8 cellular contexts compared by ENCODE assay signal in the genomic region with DNA sequence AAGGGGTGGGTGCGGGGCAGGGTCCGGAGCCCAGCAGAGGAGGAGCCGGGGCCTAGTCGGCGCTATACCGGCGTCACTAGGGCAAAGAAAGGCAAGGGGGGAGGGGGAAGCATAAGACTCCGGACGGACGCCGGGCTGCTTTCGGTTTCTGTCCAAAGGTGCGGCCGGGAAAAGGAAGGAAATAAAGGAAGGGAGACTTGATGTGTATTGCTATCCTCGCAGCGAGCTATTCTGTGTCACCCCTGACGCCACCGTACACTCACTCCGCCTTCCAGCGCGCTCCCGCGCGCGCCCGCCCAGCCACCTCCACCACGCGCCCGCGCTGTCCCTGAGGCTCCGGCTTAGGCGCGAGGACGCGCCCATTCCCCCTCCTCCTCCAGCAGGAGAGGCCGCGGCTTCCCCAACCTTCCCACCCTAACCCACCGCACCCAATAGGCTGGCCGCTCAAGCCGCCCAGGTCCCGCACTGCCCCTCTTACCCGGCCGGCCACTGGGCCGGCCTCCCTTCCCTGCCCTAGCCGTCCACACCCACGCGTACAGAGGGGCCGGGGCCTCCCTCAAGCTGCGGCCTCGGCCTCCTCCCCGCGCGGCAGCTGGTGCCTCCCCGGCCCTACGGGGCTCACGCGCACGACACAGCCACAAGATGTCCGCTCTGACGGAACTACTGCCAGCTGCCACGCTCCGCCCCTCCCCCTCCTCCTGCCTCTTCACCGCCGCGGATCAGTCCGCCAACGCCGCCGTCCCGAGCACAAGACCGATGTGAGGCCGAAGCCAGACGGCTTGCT. TPM values are rescaled to one million over a fixed set of nuclear protein-coding genes. Genes with fewer than 3 reads are reported as not detected.
DNase-seq lines count a peak whose midpoint lies in the region; ATAC-seq and TF ChIP-seq lines count a peak whose summit lies in the region.

A gene (minus strand): TSS at position 662 of the 784 bp plus-strand sequence. CDS start 1,043 bp downstream, outside the sequence.

- peak within 1 kb of the TSS; percentile 69 to 86 (median 76) for H3K4me3 ChIP-seq in right lobe of liver

- TF ChIP-seq POLR2A in right lobe of liver (IDR thresholded peaks at IDR 0.05) = peak; percentile 90

- WGBS in right lobe of liver (ENCODE audit: insufficient coverage, low coverage, low lambda C conversion rate, missing lambda C conversion rate) = 0% methylated on average over 33 of the region's 73 CpGs

- H3K36me3 ChIP-seq in right lobe of liver = no peaks in the 10 kb centered on the region

- intact Hi-C loops in right lobe of liver (cut with DNase I) = loop anchor here (5.0 kb wide), 2 partner anchors 40 to 50 kb away; a partner anchor contains a TSS

- H3K9me3 ChIP-seq in right lobe of liver = no peaks in the 10 kb centered on the region

- DNase-seq in C1 segment of cervical spinal cord (lab: John Stamatoyannopoulos, UW) (peak; percentile 85 to 99 (median 97)), NCI-H748 (lab: John Stamatoyannopoulos, UW; ENCODE audit: unreplicated experiment) (peak; percentile 93), dermis microvascular lymphatic vessel endothelial cell (ENCODE audit: low read depth in 2 of 2) (peak; percentile 91 to 97), right lobe of liver (peak; percentile 93 to 95 (median 93))
- peak; percentile 93 to 94 for DNase-seq in activated CD4-positive, alpha-beta T cell treated with anti-CD3 and anti-CD28 coated beads, Interleukin-2, amount 50 U/mL, for 24 hours (ENCODE audit: low read depth in 1 of 2, low spot score in 1 of 2)
- peak; percentile 93 for DNase-seq in stimulated activated CD4-positive, alpha-beta T cell treated with anti-CD3 and anti-CD28 coated beads, Interleukin-4, amount 100 ng/mL, for 4 hours

- ATAC-seq in GM19351 (IDR thresholded peaks at IDR 0.05; ENCODE audit: unreplicated experiment) (peak; percentile 22), HG03521 (IDR thresholded peaks at IDR 0.05; ENCODE audit: unreplicated experiment) (peak; percentile 27), right lobe of liver (peak; percentile 60 to 76 (median 74))

- peaks cover 0 to 32% (median 13%) of the 10 kb centered on the region in 4 donors for H3K4me1 ChIP-seq in right lobe of liver

- H3K27me3 ChIP-seq in right lobe of liver = no peaks in the 10 kb centered on the region

- peak in 2 of 4 donors; percentile 11 to 14 for TF ChIP-seq CTCF in right lobe of liver (IDR thresholded peaks at IDR 0.05)

- peak within 1 kb of the TSS; percentile 100 for H3K27ac ChIP-seq in right lobe of liver

RNA-seq across cellular contexts. Expression of the gene that starts here (rescaled TPM):
- total RNA-seq in dermis microvascular lymphatic vessel endothelial cell = 301 and 302 TPM in 2 replicates
- 100 to 1,000 TPM; 127 to 304 (median 190) TPM for total RNA-seq in right lobe of liver

Comparison
In these comparisons a context has a peak if more than half of its experiments do, and no peak if none do; other contexts are left out.
1. Peak in every context shown above with its lines: DNase-seq, ATAC-seq, H3K4me3 ChIP-seq and H3K27ac ChIP-seq.
2. ATAC-seq: peak in every context shown above with its lines; median percentile 74 in right lobe of liver; 27 in HG03521; 22 in GM19351.